Comparison of ENCODE assay signal across 8 cellular contexts in genomic region chr3:4351164-4351855, GRCh38. TPM values are rescaled to one million over a fixed set of nuclear protein-coding genes. Genes with fewer than 3 reads are reported as not detected.
DNase-seq lines count a peak whose midpoint lies in the region; ATAC-seq and TF ChIP-seq lines count a peak whose summit lies in the region.

No MANE protein-coding gene starts in this region.

- peak; percentile 27 for ATAC-seq in HG02870 (IDR thresholded peaks at IDR 0.05; ENCODE audit: unreplicated experiment)

- peak overlapping the region; percentile 48 for H3K4me3 ChIP-seq in WI38 (ENCODE audit: low read depth, low read length)
- H3K4me3 ChIP-seq in fibroblast of the aortic adventitia (ENCODE audit: low read depth, low read length), result peak overlapping the region; percentile 43

- TF ChIP-seq CTCF in GM10266 (IDR thresholded peaks at IDR 0.05; ENCODE audit: control insufficient read depth, insufficient read depth, low read depth, missing control alignments), result no peak
- TF ChIP-seq CTCF in WI38 (IDR thresholded peaks at IDR 0.05; ENCODE audit: low read depth, low read length), result no peak
- no peak for TF ChIP-seq CTCF in fibroblast of the aortic adventitia (IDR thresholded peaks at IDR 0.05; ENCODE audit: insufficient read depth, low read length)

- DNase-seq in GM10266 (ENCODE audit: extremely low spot score) (peak; percentile 20), fibroblast of the aortic adventitia (ENCODE audit: low read depth) (peak; percentile 71), midbrain (lab: John Stamatoyannopoulos, UW) (no peak), DMS153 (lab: John Stamatoyannopoulos, UW) (no peak), NCI-H2029 (lab: John Stamatoyannopoulos, UW) (no peak)
- DNase-seq in stimulated activated CD4-positive, alpha-beta T cell treated with anti-CD3 and anti-CD28 coated beads, Interleukin-2, amount 100 ng/mL, for 4 hours (ENCODE audit: low read depth), result peak; percentile 51

RNA-seq across cellular contexts. Expression of gene SETMAR, which starts 48.1 kb away (rescaled TPM):
- 12.6 and 25.4 TPM in 2 replicates for total RNA-seq in fibroblast of the aortic adventitia (ENCODE audit: low replicate concordance)

Comparison
In these comparisons a context has a peak if more than half of its experiments do, and no peak if none do; other contexts are left out.
1. DNase-seq: peak in GM10266 (single experiment), fibroblast of the aortic adventitia (single experiment) and stimulated activated CD4-positive, alpha-beta T cell treated with anti-CD3 and anti-CD28 coated beads, Interleukin-2, amount 100 ng/mL, for 4 hours (single experiment); none in midbrain (single experiment), DMS153 (single experiment) and NCI-H2029 (single experiment).